1 cellular context compared by ENCODE assay signal in the genomic region with DNA sequence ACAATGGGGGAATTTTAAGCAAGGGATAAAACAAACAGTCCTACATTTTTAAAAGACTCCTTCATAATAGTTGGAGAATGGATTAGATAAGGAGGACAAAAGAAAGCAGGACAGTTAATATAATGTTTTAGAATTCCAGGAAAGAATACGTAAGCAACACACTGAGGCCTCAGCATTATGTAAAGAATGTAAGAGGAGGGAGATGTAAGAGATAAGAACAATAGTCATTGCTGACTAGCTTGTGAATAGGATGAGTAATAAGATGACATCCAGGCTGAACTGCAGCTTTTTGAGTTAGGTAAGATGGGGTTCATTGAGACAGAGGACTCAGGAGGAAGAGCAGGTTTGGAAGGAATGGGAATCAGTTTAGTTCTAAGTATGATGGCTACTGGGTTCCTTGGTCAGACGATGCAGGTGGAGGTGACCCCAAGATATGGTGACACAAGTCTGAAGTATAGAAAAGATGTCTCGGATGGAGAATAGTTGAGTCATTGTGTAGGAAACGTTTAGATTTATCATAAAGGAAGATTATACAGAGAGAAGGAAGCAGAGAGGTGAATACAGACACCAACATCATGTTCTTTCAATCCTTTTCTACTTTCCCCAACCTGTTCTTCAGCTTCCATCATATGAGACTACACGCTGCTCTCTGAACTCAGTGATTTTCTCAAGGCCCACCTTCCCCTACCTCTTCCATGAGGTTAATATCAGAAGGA.
TF ChIP-seq lines count a peak whose summit lies in the region.

No MANE protein-coding gene starts in this region.

TF ChIP-seq in SK-N-SH, 30 proteins besides CTCF, POLR2A, EP300 and RAD21 (continued from another document):
- TF ChIP-seq, protein P1, sequence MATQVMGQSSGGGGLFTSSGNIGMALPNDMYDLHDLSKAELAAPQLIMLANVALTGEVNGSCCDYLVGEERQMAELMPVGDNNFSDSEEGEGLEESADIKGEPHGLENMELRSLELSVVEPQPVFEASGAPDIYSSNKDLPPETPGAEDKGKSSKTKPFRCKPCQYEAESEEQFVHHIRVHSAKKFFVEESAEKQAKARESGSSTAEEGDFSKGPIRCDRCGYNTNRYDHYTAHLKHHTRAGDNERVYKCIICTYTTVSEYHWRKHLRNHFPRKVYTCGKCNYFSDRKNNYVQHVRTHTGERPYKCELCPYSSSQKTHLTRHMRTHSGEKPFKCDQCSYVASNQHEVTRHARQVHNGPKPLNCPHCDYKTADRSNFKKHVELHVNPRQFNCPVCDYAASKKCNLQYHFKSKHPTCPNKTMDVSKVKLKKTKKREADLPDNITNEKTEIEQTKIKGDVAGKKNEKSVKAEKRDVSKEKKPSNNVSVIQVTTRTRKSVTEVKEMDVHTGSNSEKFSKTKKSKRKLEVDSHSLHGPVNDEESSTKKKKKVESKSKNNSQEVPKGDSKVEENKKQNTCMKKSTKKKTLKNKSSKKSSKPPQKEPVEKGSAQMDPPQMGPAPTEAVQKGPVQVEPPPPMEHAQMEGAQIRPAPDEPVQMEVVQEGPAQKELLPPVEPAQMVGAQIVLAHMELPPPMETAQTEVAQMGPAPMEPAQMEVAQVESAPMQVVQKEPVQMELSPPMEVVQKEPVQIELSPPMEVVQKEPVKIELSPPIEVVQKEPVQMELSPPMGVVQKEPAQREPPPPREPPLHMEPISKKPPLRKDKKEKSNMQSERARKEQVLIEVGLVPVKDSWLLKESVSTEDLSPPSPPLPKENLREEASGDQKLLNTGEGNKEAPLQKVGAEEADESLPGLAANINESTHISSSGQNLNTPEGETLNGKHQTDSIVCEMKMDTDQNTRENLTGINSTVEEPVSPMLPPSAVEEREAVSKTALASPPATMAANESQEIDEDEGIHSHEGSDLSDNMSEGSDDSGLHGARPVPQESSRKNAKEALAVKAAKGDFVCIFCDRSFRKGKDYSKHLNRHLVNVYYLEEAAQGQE (IDR thresholded peaks at IDR 0.05; ENCODE audit: low read depth, low read length): no peak
- TF ChIP-seq TAF1 (IDR thresholded peaks at IDR 0.05; ENCODE audit: borderline replicate concordance, low read depth, low read length) (peak; percentile 58; the same call in 1 of the 2 replicates), NFIC (IDR thresholded peaks at IDR 0.05; ENCODE audit: borderline replicate concordance) (peak; percentile 91), YY1 (IDR thresholded peaks at IDR 0.05; ENCODE audit: low read depth) (peak; percentile 67; the same call in 1 of the 2 replicates), TCF12 (IDR thresholded peaks at IDR 0.05) (peak; percentile 96), MXI1 (IDR thresholded peaks at IDR 0.05; ENCODE audit: low read depth, low read length) (no peak), JUND (IDR thresholded peaks at IDR 0.05) (peak; percentile 98), ELF1 (IDR thresholded peaks at IDR 0.05) (peak; percentile 48), GATA2 (CRISPR knock-in tag; IDR thresholded peaks at IDR 0.05) (no peak), CHD2 (IDR thresholded peaks at IDR 0.05; ENCODE audit: low read length, partially characterized antibody) (no peak), RFX5 (IDR thresholded peaks at IDR 0.05; ENCODE audit: low read length) (no peak), RXRA (IDR thresholded peaks at IDR 0.05; ENCODE audit: borderline replicate concordance, low read depth) (peak; percentile 87), SIN3A (IDR thresholded peaks at IDR 0.05; ENCODE audit: borderline replicate concordance, low read depth, low read length) (0 out of 2 replicates have a peak, but pooled peaks have one; percentile 56), TEAD4 (IDR thresholded peaks at IDR 0.05; ENCODE audit: borderline replicate concordance, insufficient read depth) (peak; percentile 97), NRF1 (IDR thresholded peaks at IDR 0.05; ENCODE audit: low read depth, low read length) (no peak), MEF2A (IDR thresholded peaks at IDR 0.05; ENCODE audit: borderline replicate concordance, low read depth) (no peak), EZH2phosphoT487 (IDR thresholded peaks at IDR 0.05; ENCODE audit: borderline replicate concordance, low read depth) (no peak), GABPA (IDR thresholded peaks at IDR 0.05; ENCODE audit: low read depth) (no peak), FOXJ3 (CRISPR knock-in tag; IDR thresholded peaks at IDR 0.05) (no peak)
- TF ChIP-seq, protein P2, sequence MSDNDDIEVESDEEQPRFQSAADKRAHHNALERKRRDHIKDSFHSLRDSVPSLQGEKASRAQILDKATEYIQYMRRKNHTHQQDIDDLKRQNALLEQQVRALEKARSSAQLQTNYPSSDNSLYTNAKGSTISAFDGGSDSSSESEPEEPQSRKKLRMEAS (IDR thresholded peaks at IDR 0.05; ENCODE audit: low read depth): peak; percentile 53; the same call in 1 of the 2 replicates
- TF ChIP-seq, protein P3, sequence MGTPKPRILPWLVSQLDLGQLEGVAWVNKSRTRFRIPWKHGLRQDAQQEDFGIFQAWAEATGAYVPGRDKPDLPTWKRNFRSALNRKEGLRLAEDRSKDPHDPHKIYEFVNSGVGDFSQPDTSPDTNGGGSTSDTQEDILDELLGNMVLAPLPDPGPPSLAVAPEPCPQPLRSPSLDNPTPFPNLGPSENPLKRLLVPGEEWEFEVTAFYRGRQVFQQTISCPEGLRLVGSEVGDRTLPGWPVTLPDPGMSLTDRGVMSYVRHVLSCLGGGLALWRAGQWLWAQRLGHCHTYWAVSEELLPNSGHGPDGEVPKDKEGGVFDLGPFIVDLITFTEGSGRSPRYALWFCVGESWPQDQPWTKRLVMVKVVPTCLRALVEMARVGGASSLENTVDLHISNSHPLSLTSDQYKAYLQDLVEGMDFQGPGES (IDR thresholded peaks at IDR 0.05; ENCODE audit: low read depth, low read length): no peak
- TF ChIP-seq, protein P4, sequence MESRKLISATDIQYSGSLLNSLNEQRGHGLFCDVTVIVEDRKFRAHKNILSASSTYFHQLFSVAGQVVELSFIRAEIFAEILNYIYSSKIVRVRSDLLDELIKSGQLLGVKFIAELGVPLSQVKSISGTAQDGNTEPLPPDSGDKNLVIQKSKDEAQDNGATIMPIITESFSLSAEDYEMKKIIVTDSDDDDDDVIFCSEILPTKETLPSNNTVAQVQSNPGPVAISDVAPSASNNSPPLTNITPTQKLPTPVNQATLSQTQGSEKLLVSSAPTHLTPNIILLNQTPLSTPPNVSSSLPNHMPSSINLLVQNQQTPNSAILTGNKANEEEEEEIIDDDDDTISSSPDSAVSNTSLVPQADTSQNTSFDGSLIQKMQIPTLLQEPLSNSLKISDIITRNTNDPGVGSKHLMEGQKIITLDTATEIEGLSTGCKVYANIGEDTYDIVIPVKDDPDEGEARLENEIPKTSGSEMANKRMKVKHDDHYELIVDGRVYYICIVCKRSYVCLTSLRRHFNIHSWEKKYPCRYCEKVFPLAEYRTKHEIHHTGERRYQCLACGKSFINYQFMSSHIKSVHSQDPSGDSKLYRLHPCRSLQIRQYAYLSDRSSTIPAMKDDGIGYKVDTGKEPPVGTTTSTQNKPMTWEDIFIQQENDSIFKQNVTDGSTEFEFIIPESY (IDR thresholded peaks at IDR 0.05; ENCODE audit: borderline replicate concordance, low read depth): peak; percentile 63; the same call in 1 of the 2 replicates
- TF ChIP-seq, protein P5, sequence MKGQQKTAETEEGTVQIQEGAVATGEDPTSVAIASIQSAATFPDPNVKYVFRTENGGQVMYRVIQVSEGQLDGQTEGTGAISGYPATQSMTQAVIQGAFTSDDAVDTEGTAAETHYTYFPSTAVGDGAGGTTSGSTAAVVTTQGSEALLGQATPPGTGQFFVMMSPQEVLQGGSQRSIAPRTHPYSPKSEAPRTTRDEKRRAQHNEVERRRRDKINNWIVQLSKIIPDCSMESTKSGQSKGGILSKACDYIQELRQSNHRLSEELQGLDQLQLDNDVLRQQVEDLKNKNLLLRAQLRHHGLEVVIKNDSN (IDR thresholded peaks at IDR 0.05; ENCODE audit: borderline replicate concordance, low read depth): no peak
